In the genomic region with DNA sequence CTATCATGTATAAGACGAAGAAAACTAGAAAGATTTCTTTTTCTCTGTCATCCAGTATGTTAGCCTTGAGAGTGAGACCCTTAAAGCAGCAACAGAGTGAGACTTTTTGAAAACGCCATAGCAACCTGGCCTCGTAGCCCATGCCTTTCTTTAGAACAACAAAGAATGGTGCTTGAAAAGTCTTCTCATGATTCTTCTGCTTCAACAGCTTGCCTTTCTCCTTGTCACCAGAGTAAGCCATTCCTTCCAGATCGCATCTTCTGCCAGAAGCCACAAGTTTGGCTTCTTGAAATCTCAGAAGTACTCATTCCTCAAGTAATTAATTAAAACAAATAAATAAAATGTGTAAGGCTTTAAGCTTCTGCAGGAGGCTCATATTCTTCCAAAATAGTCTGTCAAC, we compare ENCODE assay signal across 1 cellular context.
TF ChIP-seq lines count a peak whose summit lies in the region.

No MANE protein-coding gene starts in this region.

TF ChIP-seq in H1, 55 proteins besides CTCF, POLR2A, EP300 and RAD21:
- TF ChIP-seq, protein P1, sequence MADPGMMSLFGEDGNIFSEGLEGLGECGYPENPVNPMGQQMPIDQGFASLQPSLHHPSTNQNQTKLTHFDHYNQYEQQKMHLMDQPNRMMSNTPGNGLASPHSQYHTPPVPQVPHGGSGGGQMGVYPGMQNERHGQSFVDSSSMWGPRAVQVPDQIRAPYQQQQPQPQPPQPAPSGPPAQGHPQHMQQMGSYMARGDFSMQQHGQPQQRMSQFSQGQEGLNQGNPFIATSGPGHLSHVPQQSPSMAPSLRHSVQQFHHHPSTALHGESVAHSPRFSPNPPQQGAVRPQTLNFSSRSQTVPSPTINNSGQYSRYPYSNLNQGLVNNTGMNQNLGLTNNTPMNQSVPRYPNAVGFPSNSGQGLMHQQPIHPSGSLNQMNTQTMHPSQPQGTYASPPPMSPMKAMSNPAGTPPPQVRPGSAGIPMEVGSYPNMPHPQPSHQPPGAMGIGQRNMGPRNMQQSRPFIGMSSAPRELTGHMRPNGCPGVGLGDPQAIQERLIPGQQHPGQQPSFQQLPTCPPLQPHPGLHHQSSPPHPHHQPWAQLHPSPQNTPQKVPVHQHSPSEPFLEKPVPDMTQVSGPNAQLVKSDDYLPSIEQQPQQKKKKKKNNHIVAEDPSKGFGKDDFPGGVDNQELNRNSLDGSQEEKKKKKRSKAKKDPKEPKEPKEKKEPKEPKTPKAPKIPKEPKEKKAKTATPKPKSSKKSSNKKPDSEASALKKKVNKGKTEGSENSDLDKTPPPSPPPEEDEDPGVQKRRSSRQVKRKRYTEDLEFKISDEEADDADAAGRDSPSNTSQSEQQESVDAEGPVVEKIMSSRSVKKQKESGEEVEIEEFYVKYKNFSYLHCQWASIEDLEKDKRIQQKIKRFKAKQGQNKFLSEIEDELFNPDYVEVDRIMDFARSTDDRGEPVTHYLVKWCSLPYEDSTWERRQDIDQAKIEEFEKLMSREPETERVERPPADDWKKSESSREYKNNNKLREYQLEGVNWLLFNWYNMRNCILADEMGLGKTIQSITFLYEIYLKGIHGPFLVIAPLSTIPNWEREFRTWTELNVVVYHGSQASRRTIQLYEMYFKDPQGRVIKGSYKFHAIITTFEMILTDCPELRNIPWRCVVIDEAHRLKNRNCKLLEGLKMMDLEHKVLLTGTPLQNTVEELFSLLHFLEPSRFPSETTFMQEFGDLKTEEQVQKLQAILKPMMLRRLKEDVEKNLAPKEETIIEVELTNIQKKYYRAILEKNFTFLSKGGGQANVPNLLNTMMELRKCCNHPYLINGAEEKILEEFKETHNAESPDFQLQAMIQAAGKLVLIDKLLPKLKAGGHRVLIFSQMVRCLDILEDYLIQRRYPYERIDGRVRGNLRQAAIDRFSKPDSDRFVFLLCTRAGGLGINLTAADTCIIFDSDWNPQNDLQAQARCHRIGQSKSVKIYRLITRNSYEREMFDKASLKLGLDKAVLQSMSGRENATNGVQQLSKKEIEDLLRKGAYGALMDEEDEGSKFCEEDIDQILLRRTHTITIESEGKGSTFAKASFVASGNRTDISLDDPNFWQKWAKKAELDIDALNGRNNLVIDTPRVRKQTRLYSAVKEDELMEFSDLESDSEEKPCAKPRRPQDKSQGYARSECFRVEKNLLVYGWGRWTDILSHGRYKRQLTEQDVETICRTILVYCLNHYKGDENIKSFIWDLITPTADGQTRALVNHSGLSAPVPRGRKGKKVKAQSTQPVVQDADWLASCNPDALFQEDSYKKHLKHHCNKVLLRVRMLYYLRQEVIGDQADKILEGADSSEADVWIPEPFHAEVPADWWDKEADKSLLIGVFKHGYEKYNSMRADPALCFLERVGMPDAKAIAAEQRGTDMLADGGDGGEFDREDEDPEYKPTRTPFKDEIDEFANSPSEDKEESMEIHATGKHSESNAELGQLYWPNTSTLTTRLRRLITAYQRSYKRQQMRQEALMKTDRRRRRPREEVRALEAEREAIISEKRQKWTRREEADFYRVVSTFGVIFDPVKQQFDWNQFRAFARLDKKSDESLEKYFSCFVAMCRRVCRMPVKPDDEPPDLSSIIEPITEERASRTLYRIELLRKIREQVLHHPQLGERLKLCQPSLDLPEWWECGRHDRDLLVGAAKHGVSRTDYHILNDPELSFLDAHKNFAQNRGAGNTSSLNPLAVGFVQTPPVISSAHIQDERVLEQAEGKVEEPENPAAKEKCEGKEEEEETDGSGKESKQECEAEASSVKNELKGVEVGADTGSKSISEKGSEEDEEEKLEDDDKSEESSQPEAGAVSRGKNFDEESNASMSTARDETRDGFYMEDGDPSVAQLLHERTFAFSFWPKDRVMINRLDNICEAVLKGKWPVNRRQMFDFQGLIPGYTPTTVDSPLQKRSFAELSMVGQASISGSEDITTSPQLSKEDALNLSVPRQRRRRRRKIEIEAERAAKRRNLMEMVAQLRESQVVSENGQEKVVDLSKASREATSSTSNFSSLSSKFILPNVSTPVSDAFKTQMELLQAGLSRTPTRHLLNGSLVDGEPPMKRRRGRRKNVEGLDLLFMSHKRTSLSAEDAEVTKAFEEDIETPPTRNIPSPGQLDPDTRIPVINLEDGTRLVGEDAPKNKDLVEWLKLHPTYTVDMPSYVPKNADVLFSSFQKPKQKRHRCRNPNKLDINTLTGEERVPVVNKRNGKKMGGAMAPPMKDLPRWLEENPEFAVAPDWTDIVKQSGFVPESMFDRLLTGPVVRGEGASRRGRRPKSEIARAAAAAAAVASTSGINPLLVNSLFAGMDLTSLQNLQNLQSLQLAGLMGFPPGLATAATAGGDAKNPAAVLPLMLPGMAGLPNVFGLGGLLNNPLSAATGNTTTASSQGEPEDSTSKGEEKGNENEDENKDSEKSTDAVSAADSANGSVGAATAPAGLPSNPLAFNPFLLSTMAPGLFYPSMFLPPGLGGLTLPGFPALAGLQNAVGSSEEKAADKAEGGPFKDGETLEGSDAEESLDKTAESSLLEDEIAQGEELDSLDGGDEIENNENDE (IDR thresholded peaks at IDR 0.05; ENCODE audit: insufficient replicate concordance, low read length), result no peak
- TF ChIP-seq SRF (IDR thresholded peaks at IDR 0.05; ENCODE audit: low read depth, low read length) (no peak), CHD2 (IDR thresholded peaks at IDR 0.05; ENCODE audit: low read length) (no peak), CTBP2 (IDR thresholded peaks at IDR 0.05; ENCODE audit: borderline replicate concordance, insufficient read depth, insufficient read length, low read length) (no peak), BCL11A (IDR thresholded peaks at IDR 0.05; ENCODE audit: low read depth in 2 of 2, low read length in 2 of 2) (no peak), CHD1 (IDR thresholded peaks at IDR 0.05; ENCODE audit: low read depth, low read length) (no peak), SUZ12 (IDR thresholded peaks at IDR 0.05; ENCODE audit: low read length) (no peak), SP1 (IDR thresholded peaks at IDR 0.05; ENCODE audit: low read depth, low read length) (no peak), NANOG (IDR thresholded peaks at IDR 0.05; ENCODE audit: insufficient read depth, low read depth, low read length, poor library complexity, severe bottlenecking) (no peak), TAF7 (optimal IDR thresholded peaks at IDR 0.05; ENCODE audit: borderline replicate concordance, low read depth, low read length) (no peak), YY1 (IDR thresholded peaks at IDR 0.05; ENCODE audit: low read depth, low read length) (no peak), HDAC6 (IDR thresholded peaks at IDR 0.05; ENCODE audit: low read depth, low read length) (no peak), EGR1 (IDR thresholded peaks at IDR 0.05; ENCODE audit: borderline replicate concordance, low read depth, low read length) (no peak), SAP30 (IDR thresholded peaks at IDR 0.05; ENCODE audit: insufficient read depth, insufficient replicate concordance, low read length) (no peak), RBBP5 (IDR thresholded peaks at IDR 0.05; ENCODE audit: borderline replicate concordance, low read depth, low read length) (no peak), SIX5 (IDR thresholded peaks at IDR 0.05; ENCODE audit: low read depth, low read length) (no peak), TAF1 (IDR thresholded peaks at IDR 0.05; ENCODE audit: low read depth, low read length) (no peak), GTF2F1 (IDR thresholded peaks at IDR 0.05; ENCODE audit: borderline replicate concordance, low read depth, low read length) (no peak), SP2 (IDR thresholded peaks at IDR 0.05; ENCODE audit: low read length) (no peak)
- TF ChIP-seq, protein P2, sequence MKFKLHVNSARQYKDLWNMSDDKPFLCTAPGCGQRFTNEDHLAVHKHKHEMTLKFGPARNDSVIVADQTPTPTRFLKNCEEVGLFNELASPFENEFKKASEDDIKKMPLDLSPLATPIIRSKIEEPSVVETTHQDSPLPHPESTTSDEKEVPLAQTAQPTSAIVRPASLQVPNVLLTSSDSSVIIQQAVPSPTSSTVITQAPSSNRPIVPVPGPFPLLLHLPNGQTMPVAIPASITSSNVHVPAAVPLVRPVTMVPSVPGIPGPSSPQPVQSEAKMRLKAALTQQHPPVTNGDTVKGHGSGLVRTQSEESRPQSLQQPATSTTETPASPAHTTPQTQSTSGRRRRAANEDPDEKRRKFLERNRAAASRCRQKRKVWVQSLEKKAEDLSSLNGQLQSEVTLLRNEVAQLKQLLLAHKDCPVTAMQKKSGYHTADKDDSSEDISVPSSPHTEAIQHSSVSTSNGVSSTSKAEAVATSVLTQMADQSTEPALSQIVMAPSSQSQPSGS (IDR thresholded peaks at IDR 0.05; ENCODE audit: low read length), result no peak
